23 cellular contexts compared by ENCODE assay signal in the genomic region with DNA sequence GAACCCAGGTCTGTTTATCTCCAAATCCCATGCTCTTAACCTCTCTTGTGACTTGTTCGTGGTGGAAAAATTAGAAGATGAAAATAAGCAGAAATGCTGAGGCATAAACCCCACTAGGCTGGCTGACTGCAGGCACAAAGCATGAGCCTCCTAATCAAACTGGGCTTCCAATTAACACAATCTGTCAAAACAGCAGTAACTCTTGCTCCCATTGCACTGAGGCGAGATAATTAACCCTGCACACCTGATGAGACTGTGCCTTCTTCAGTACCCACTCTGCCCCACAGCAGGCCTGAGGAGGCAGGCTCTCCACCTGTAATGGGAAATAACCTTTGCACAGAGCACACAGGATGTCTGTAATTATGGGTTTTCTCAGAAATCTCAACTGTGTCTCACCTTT.
"Had no signal": no experiment of that assay in that cellular context is flagged by ENCODE, and none has a peak within 500 bp of the region (broad histone marks: within the 10 kb centered on the region; RNA-seq: fewer than 3 reads in every experiment).

No MANE protein-coding gene starts in this region.

- H3K4me2 ChIP-seq: smooth muscle cell had no signal

- H3K9me3 ChIP-seq: left lung, lower lobe of right lung, mucosa of descending colon, ovary, right atrium auricular region, right lobe of liver, stomach, thoracic aorta, tibial artery, uterus had no signal

- H3K36me3 ChIP-seq: left lung, lower lobe of right lung, ovary, right atrium auricular region, right lobe of liver, stomach, thoracic aorta, tibial artery, uterus had no signal

- H3K27ac ChIP-seq: left lung, lower lobe of right lung, ovary, right atrium auricular region, right lobe of liver, stomach, thoracic aorta, tibial artery, uterus had no signal

- DNase-seq: hypothalamus; immature natural killer cell; kidney; left colon; left lung; lower lobe of right lung; mammary epithelial cell; mesendoderm; mucosa of descending colon; naive thymus-derived CD4-positive, alpha-beta T cell; ovary; right lobe of liver; stimulated activated CD4-positive, alpha-beta T cell treated with anti-CD3 and anti-CD28 coated beads, Interleukin-1b, Interleukin-23, amount 100 ng/mL, for 48 hours; stimulated activated CD4-positive, alpha-beta T cell treated with anti-CD3 and anti-CD28 coated beads, Interleukin-2, amount 100 ng/mL, for 48 hours; stimulated activated CD4-positive, alpha-beta T cell treated with anti-CD3 and anti-CD28 coated beads, Interleukin-4, amount 100 ng/mL, for 4 hours; stimulated activated naive B cell treated with anti-CD40 and anti-IgM and Interleukin-4, amounts not matched to agents 10 μg/mL and 1 μg/mL and 100 μg/mL, for 72 hours; stimulated activated naive CD8-positive, alpha-beta T cell treated with anti-CD3 and anti-CD28 coated beads, Interleukin-15, Interleukin-2, amounts not matched to agents 100 U/mL and 50 U/mL, for 24 hours; stomach; tibial artery; uterus had no signal

- H3K4me1 ChIP-seq: left lung, lower lobe of right lung, right atrium auricular region, right lobe of liver, tibial artery, uterus had no signal

- H3K4me3 ChIP-seq: left lung, lower lobe of right lung, mucosa of descending colon, ovary, right atrium auricular region, right lobe of liver, smooth muscle cell, stomach, thoracic aorta, tibial artery, uterus had no signal

- H3K27me3 ChIP-seq: left lung, ovary, right atrium auricular region, right lobe of liver, stomach, uterus had no signal
